In genomic region chr16:52070341-52071057, GRCh38 we compare ENCODE assay signal across 10 cellular contexts.
"Had no signal": no experiment of that assay in that cellular context is flagged by ENCODE, and none has a peak within 500 bp of the region (broad histone marks: within the 10 kb centered on the region; RNA-seq: fewer than 3 reads in every experiment).

No MANE protein-coding gene starts in this region.

- H3K9me3 ChIP-seq: SK-N-SH had no signal

- H3K4me2 ChIP-seq: SK-N-SH had no signal

- ATAC-seq: activated T-cell treated with anti-CD3 and anti-CD28 coated beads, Interleukin-2, amount 50 U/mL, for 4 hours; Right ventricle myocardium inferior had no signal

- H3K9ac ChIP-seq: SK-N-SH had no signal

- DNase-seq: activated CD4-positive, alpha-beta memory T cell treated with anti-CD3 and anti-CD28 coated beads for 36 hours; activated CD4-positive, alpha-beta T cell treated with anti-CD3 and anti-CD28 coated beads for 48 hours; activated CD4-positive, CD25-positive, alpha-beta regulatory T cell treated with anti-CD3 and anti-CD28 coated beads, Interleukin-2, amount 50 U/mL, for 72 hours; activated CD8-positive, alpha-beta memory T cell treated with anti-CD3 and anti-CD28 coated beads for 24 hours; activated effector memory CD4-positive, alpha-beta T cell treated with anti-CD3 and anti-CD28 coated beads, Interleukin-2, amount 50 U/mL, for 16 hours; activated naive CD4-positive, alpha-beta T cell treated with anti-CD3 and anti-CD28 coated beads for 36 hours; activated T-cell treated with anti-CD3 and anti-CD28 coated beads, Interleukin-2, amount 50 U/mL, for 4 hours; Kasumi-1 had no signal
